In genomic region chr6:159760602-159761057, GRCh38 we compare ENCODE assay signal across 8 cellular contexts.
DNase-seq lines count a peak whose midpoint lies in the region; ATAC-seq and TF ChIP-seq lines count a peak whose summit lies in the region.

No MANE protein-coding gene starts in this region.

- H3K9ac ChIP-seq in DND-41 (ENCODE audit: low read depth, low read length) (peak overlapping the region; percentile 88), Loucy (ENCODE audit: low read depth, low read length, poor library complexity, severe bottlenecking) (peak overlapping the region; percentile 96), mucosa of stomach (ENCODE audit: low read length) (no peak overlapping the region)

- H3K9me3 ChIP-seq in DND-41 (ENCODE audit: insufficient read depth, low read length, severe bottlenecking) (no peaks in the 10 kb centered on the region), Loucy (ENCODE audit: insufficient read depth, low read depth, low read length) (no peaks in the 10 kb centered on the region), mucosa of stomach (ENCODE audit: control insufficient read depth, low read length) (no peaks in the 10 kb centered on the region)

- no peaks in the 10 kb centered on the region; the same call in 1 of the 2 replicates for H4K20me1 ChIP-seq in DND-41 (ENCODE audit: insufficient read depth, low read length)
- H4K20me1 ChIP-seq in Loucy (ENCODE audit: insufficient read depth, low read length, poor library complexity, severe bottlenecking), result peaks cover 1% of the 10 kb centered on the region

- ATAC-seq in DND-41 (ENCODE audit: insufficient read depth, low read depth) (no peak), GM19023 (IDR thresholded peaks at IDR 0.05; ENCODE audit: unreplicated experiment) (no peak), HG03095 (IDR thresholded peaks at IDR 0.05; ENCODE audit: unreplicated experiment) (no peak), HG03097 (IDR thresholded peaks at IDR 0.05; ENCODE audit: low FRiP score, unreplicated experiment) (no peak)

- H3K36me3 ChIP-seq in DND-41 (ENCODE audit: insufficient read depth, low read length) (peaks cover 58% of the 10 kb centered on the region), Loucy (ENCODE audit: insufficient read depth, low read length) (peaks cover 31% of the 10 kb centered on the region; the same call in 1 of the 2 replicates), mucosa of stomach (ENCODE audit: control insufficient read depth, insufficient read depth, low read length) (no peaks in the 10 kb centered on the region)

- TF ChIP-seq CTCF in DND-41 (IDR thresholded peaks at IDR 0.05; ENCODE audit: borderline replicate concordance, extremely low read depth, low read length, poor library complexity, severe bottlenecking) (no peak), Loucy (conservative IDR thresholded peaks at IDR 0.05; ENCODE audit: low read length) (no peak), cardiac fibroblast (IDR thresholded peaks at IDR 0.05; ENCODE audit: low read depth, low read length) (no peak)

- H3K4me3 ChIP-seq in DND-41 (ENCODE audit: low read depth in 1 of 2, low read length in 2 of 2) (peak overlapping the region; percentile 51 to 77), Loucy (ENCODE audit: low read length, poor library complexity, severe bottlenecking) (peak overlapping the region; percentile 94), cardiac fibroblast (replicated peaks in 1 of 2; ENCODE audit: low read depth in 2 of 2, low read length in 2 of 2) (peak overlapping the region in 1 of 2 donors; percentile 49), mucosa of stomach (ENCODE audit: low read length) (peak overlapping the region; percentile 78)

- no peaks in the 10 kb centered on the region for H3K9me2 ChIP-seq in Loucy (replicated peaks; ENCODE audit: low read depth, low read length)

- DNase-seq in DND-41 (no peak), cardiac fibroblast (ENCODE audit: low read depth in 2 of 2) (peak; percentile 68 to 78), NCI-H1436 (lab: John Stamatoyannopoulos, UW) (no peak)

- H3K79me2 ChIP-seq in DND-41 (ENCODE audit: insufficient read depth, low read length) (peaks cover 45% of the 10 kb centered on the region), Loucy (ENCODE audit: insufficient read depth, low read length) (peaks cover 47% of the 10 kb centered on the region)

- H2AFZ ChIP-seq in DND-41 (ENCODE audit: low read depth, low read length) (peak overlapping the region; percentile 85; the same call in 1 of the 2 replicates), Loucy (ENCODE audit: low read length) (no peak overlapping the region)

- peak overlapping the region; percentile 82 for H3K27ac ChIP-seq in DND-41 (ENCODE audit: low read length)

- H3K4me2 ChIP-seq in DND-41 (ENCODE audit: insufficient read depth, low read length) (peak overlapping the region; percentile 96), Loucy (ENCODE audit: low read depth, low read length, poor library complexity, severe bottlenecking) (peak overlapping the region; percentile 97)

- H3K4me1 ChIP-seq in DND-41 (ENCODE audit: insufficient read depth, low read length), result peaks cover 40% of the 10 kb centered on the region
- peaks cover 17% of the 10 kb centered on the region for H3K4me1 ChIP-seq in Loucy (ENCODE audit: insufficient read depth, low read length, poor library complexity, severe bottlenecking)
- peaks cover 17% of the 10 kb centered on the region for H3K4me1 ChIP-seq in mucosa of stomach (ENCODE audit: control insufficient read depth, insufficient read depth, low read length)

- H3F3A ChIP-seq in Loucy (ENCODE audit: low read depth), result no peaks in the 10 kb centered on the region

- H3K27me3 ChIP-seq in DND-41 (ENCODE audit: insufficient read depth, low read length, poor library complexity) (no peaks in the 10 kb centered on the region), Loucy (ENCODE audit: insufficient read depth, low read length, poor library complexity, severe bottlenecking) (no peaks in the 10 kb centered on the region), mucosa of stomach (ENCODE audit: control insufficient read depth, insufficient read depth, low read length) (no peaks in the 10 kb centered on the region)

Comparison
In these comparisons a context has a peak if more than half of its experiments do, and no peak if none do; other contexts are left out.
1. DNase-seq: peak in cardiac fibroblast (2 of 2); none in DND-41 (single experiment) and NCI-H1436 (single experiment).